17 cellular contexts compared by ENCODE assay signal in the genomic region with DNA sequence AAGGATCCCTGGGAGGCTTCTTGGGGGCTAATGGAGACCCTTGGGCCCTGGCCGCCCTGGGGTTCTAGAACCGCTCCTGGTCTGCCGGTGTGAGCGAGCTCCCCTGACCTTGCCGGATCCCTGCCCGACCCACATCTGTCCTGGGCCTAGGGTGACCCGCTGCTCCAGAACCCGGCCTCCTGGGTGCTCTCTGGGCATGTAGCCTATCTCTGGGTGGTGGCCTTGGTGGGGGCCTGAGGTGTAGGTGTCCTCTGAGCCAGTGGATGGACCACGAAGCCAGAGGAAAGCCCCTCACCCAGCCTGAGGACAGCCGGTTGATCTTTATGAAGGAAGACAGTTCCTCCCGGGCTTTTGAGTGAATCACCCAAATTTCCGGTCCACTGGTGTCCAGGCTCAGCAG. TPM values are rescaled to one million over a fixed set of nuclear protein-coding genes. Genes with fewer than 3 reads are reported as not detected.
DNase-seq lines count a peak whose midpoint lies in the region; ATAC-seq and TF ChIP-seq lines count a peak whose summit lies in the region.
"Had no signal": no experiment of that assay in that cellular context is flagged by ENCODE, and none has a peak within 500 bp of the region (broad histone marks: within the 10 kb centered on the region; RNA-seq: fewer than 3 reads in every experiment).

No MANE protein-coding gene starts in this region.

- H3K18ac ChIP-seq in neuronal stem cell (ENCODE audit: low read length), result peak overlapping the region; percentile 44

- H2AFZ ChIP-seq in neuronal stem cell (ENCODE audit: low read length), result no peak overlapping the region

- H3K36me3 ChIP-seq in endodermal cell (ENCODE audit: control insufficient read depth, insufficient read depth, low read length), result no peaks in the 10 kb centered on the region
- H3K36me3 ChIP-seq in neuronal stem cell (replicated peaks in 1 of 2; ENCODE audit: control insufficient read depth in 2 of 2, insufficient read depth in 2 of 2, low read length in 2 of 2), result no peaks in the 10 kb centered on the region
- H3K36me3 ChIP-seq in testis (ENCODE audit: low read depth, missing control alignments), result no peaks in the 10 kb centered on the region
- H3K36me3 ChIP-seq: ascending aorta, upper lobe of left lung had no signal

- 80 to 92% methylated on average over 7 to 12 of the region's 12 CpGs for WGBS in endodermal cell (ENCODE audit: insufficient coverage in 1 of 2, insufficient read length in 1 of 2), 2 experiments
- WGBS in neuronal stem cell (ENCODE audit: extremely low coverage in 2 of 2, insufficient read length in 2 of 2, insufficient replicate concordance in 1 of 2), 2 donors, result no CpG with 5 or more reads among the region's 12 CpGs
- WGBS in testis, 2 donors, result 72 to 78% methylated on average over 9 to 12 of the region's 12 CpGs

- H3K4ac ChIP-seq in neuronal stem cell (ENCODE audit: low read length), result no peak overlapping the region

- DNase-seq in DMS53 (lab: John Stamatoyannopoulos, UW) (peak; percentile 87), DMS53 treated with DMSO at 0.1 percent for 48 hours (lab: John Stamatoyannopoulos, UW; ENCODE audit: unreplicated experiment) (no peak), endodermal cell (no peak), neuronal stem cell (ENCODE audit: low spot score) (no peak), testis (no peak)
- no peak for DNase-seq in central memory CD4-positive, alpha-beta T cell
- DNase-seq: activated CD4-positive, alpha-beta T cell treated with anti-CD3 and anti-CD28 coated beads, Interleukin-2, amount 50 U/mL, for 48 hours; activated naive CD4-positive, alpha-beta T cell treated with anti-CD3 and anti-CD28 coated beads, Interleukin-2, amount 10 ng/mL, durations not matched to agents 7 days and 5 days; activated T-cell treated with anti-CD3 and anti-CD28 coated beads, Interleukin-2, amount 50 U/mL, for 1 hour; NCI-H1436 treated with DMSO at 0.1 percent for 48 hours; stimulated activated naive B cell treated with anti-CD40 and anti-IgM and Interleukin-4, amounts not matched to agents 10 μg/mL and 1 μg/mL and 100 μg/mL, for 72 hours; upper lobe of left lung had no signal

- no peak for ATAC-seq in GM21526 (IDR thresholded peaks at IDR 0.05; ENCODE audit: low FRiP score, unreplicated experiment)
- no peak for ATAC-seq in GM19395 (IDR thresholded peaks at IDR 0.05; ENCODE audit: unreplicated experiment)

- peak overlapping the region; percentile 4 for H2BK5ac ChIP-seq in neuronal stem cell (ENCODE audit: low read length)

- H3K9me3 Mint-ChIP-seq in endodermal cell, result no peaks in the 10 kb centered on the region
- H3K9me3 Mint-ChIP-seq: activated naive CD4-positive, alpha-beta T cell treated with anti-CD3 and anti-CD28 coated beads, Interleukin-2, amount 10 ng/mL, durations not matched to agents 7 days and 5 days; stimulated activated naive B cell treated with anti-CD40 and anti-IgM and Interleukin-4, amounts not matched to agents 10 μg/mL and 1 μg/mL and 100 μg/mL, for 72 hours had no signal

- H3K27ac ChIP-seq in endodermal cell (ENCODE audit: low read depth, low read length), result peak overlapping the region; percentile 4
- H3K27ac ChIP-seq in neuronal stem cell (replicated peaks; ENCODE audit: low read length), result no peak overlapping the region
- H3K27ac ChIP-seq in testis, result peak overlapping the region; percentile 9 to 37
- H3K27ac ChIP-seq: 22Rv1, ascending aorta, SJSA1 had no signal

- H2BK15ac ChIP-seq in neuronal stem cell (ENCODE audit: low read length), result peak overlapping the region; percentile 45

- no peak for TF ChIP-seq POLR2A in testis (IDR thresholded peaks at IDR 0.05)

- intact Hi-C loops in testis (cut with DNase I; ENCODE audit: low total_unique reads), result no loop called here

- no peak overlapping the region for H4K8ac ChIP-seq in neuronal stem cell (ENCODE audit: low read depth, low read length)

- no peaks in the 10 kb centered on the region for H3K27me3 Mint-ChIP-seq in endodermal cell (ENCODE audit: insufficient read depth)
- H3K27me3 Mint-ChIP-seq: stimulated activated naive B cell treated with anti-CD40 and anti-IgM and Interleukin-4, amounts not matched to agents 10 μg/mL and 1 μg/mL and 100 μg/mL, for 72 hours had no signal

- no peak overlapping the region for H3K14ac ChIP-seq in neuronal stem cell (ENCODE audit: low read length)

- H3K4me1 ChIP-seq in endodermal cell (ENCODE audit: control insufficient read depth, insufficient read depth, low read length) (peaks cover 26% of the 10 kb centered on the region), neuronal stem cell (ENCODE audit: control insufficient read depth in 2 of 2, insufficient read depth in 1 of 2, low read depth in 1 of 2, low read length in 2 of 2) (peaks cover 26 to 60% of the 10 kb centered on the region in 2 donors), testis (peaks cover 39% of the 10 kb centered on the region)

- no peak overlapping the region for H3K4me2 ChIP-seq in neuronal stem cell (ENCODE audit: insufficient read depth, low read length, poor library complexity, severe bottlenecking)

- H2BK120ac ChIP-seq in neuronal stem cell (ENCODE audit: low read depth, low read length), result peak overlapping the region; percentile 23

- H3K27me3 ChIP-seq in endodermal cell (ENCODE audit: control insufficient read depth, insufficient read depth, low read length, poor library complexity, severe bottlenecking) (no peaks in the 10 kb centered on the region), neuronal stem cell (ENCODE audit: control insufficient read depth in 3 of 3, insufficient read depth in 3 of 3, low read depth in 1 of 3, low read length in 3 of 3) (peaks cover 0 to 7% (median 0%) of the 10 kb centered on the region in 3 experiments), testis (no peaks in the 10 kb centered on the region)
- H3K27me3 ChIP-seq: ascending aorta, SJSA1, upper lobe of left lung had no signal

- H3K4me3 ChIP-seq in endodermal cell (ENCODE audit: low read length) (no peak overlapping the region), neuronal stem cell (ENCODE audit: low read length in 2 of 2) (no peak overlapping the region), testis (no peak overlapping the region)
- H3K4me3 ChIP-seq: ascending aorta, SJSA1, upper lobe of left lung had no signal

- H3K4me1 Mint-ChIP-seq in endodermal cell, result peaks cover 45% of the 10 kb centered on the region

- H2BK12ac ChIP-seq in neuronal stem cell (ENCODE audit: low read length), result peak overlapping the region; percentile 63

- peak overlapping the region; percentile 23 for H3K23ac ChIP-seq in neuronal stem cell (ENCODE audit: low read depth, low read length, poor library complexity)

- H4K91ac ChIP-seq in neuronal stem cell (ENCODE audit: low read depth, low read length, poor library complexity), result no peak overlapping the region

- no peak overlapping the region for H3K9ac ChIP-seq in endodermal cell (ENCODE audit: extremely low read depth, low read length, poor library complexity, severe bottlenecking)
- H3K9ac ChIP-seq in neuronal stem cell (ENCODE audit: low read depth, low read length, poor library complexity), result no peak overlapping the region

- no peaks in the 10 kb centered on the region for H3K79me1 ChIP-seq in neuronal stem cell (ENCODE audit: low read depth, low read length)

- H3K36me3 Mint-ChIP-seq in endodermal cell (ENCODE audit: low read depth), result no peaks in the 10 kb centered on the region
- H3K36me3 Mint-ChIP-seq: activated naive CD4-positive, alpha-beta T cell treated with anti-CD3 and anti-CD28 coated beads, Interleukin-2, amount 10 ng/mL, durations not matched to agents 7 days and 5 days had no signal

- H3K27ac Mint-ChIP-seq in endodermal cell, result no peak overlapping the region
- H3K27ac Mint-ChIP-seq: activated naive CD4-positive, alpha-beta T cell treated with anti-CD3 and anti-CD28 coated beads, Interleukin-2, amount 10 ng/mL, durations not matched to agents 7 days and 5 days had no signal

- TF ChIP-seq CTCF in endodermal cell (conservative IDR thresholded peaks at IDR 0.05) (no peak), testis (IDR thresholded peaks at IDR 0.05) (no peak)

- H3K9me3 ChIP-seq in endodermal cell (ENCODE audit: control insufficient read depth, low read length) (no peaks in the 10 kb centered on the region), neuronal stem cell (replicated peaks in 1 of 2; ENCODE audit: control insufficient read depth in 2 of 2, insufficient read depth in 1 of 2, low read depth in 1 of 2, low read length in 2 of 2) (no peaks in the 10 kb centered on the region), testis (no peaks in the 10 kb centered on the region)
- H3K9me3 ChIP-seq: ascending aorta, SJSA1, upper lobe of left lung had no signal

- no peak overlapping the region for H3K4me3 Mint-ChIP-seq in endodermal cell
- H3K4me3 Mint-ChIP-seq: activated naive CD4-positive, alpha-beta T cell treated with anti-CD3 and anti-CD28 coated beads, Interleukin-2, amount 10 ng/mL, durations not matched to agents 7 days and 5 days had no signal

- H2AK5ac ChIP-seq in neuronal stem cell (ENCODE audit: low read depth, low read length), result peak overlapping the region; percentile 88

RNA-seq across cellular contexts. Expression of a gene that starts 10.7 kb away (rescaled TPM):
- 100 to 1,000 TPM; 108 to 128 TPM for total RNA-seq in endodermal cell
- polyA plus RNA-seq in endodermal cell (2013, experiment 1 of 2), result 55.0 TPM
- 54.2 TPM for polyA plus RNA-seq in endodermal cell (2013, experiment 2 of 2)
- polyA plus RNA-seq in neuronal stem cell (2013, experiment 1 of 2), result 5.7 TPM
- polyA plus RNA-seq in neuronal stem cell (2013, experiment 2 of 2), result 6.2 TPM
- 100 to 1,000 TPM; 188 to 212 TPM for total RNA-seq in testis
- 49.9 TPM for polyA plus RNA-seq in testis (ENCODE audit: insufficient read depth, low read depth, low replicate concordance)
